Comparison of ENCODE assay signal across 8 cellular contexts in the genomic region with DNA sequence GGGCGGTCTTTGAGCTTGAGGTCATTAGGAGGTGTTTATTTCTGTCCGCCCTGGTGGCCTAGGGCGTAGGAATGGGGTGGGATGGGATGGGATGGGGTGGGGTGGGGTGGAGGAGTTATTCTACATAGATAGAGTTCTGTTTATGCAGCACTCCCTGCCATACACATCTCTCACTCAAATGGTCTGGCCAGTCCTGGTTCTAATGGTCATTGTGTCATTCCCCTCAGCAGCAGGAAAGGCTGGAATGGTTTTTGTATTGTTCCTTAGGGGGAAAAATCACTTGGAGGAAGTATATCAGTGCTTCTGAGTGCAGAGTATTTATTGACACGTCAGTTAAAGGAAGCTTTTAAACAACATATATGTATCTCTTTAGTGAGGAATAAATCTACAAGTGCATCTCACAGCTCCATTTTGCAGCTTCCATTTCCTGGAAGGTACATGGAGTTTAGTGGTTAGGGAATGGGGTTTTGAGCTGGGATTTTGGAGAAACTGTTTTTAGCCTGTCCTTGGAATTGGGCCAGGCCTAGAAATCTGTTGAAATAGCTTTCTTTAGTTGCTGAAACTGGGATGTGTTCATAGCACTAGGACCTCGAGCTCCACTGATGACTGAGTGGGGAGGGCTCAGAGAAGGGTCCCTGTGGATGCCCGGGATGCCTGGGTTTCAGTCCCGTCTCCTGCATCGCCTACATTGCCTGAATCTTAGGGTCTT. TPM values are rescaled to one million over a fixed set of nuclear protein-coding genes. Genes with fewer than 3 reads are reported as not detected.
A peak's percentile ranks its signal among the peaks of the same experiment; 100 is the strongest.
DNase-seq lines count a peak whose midpoint lies in the region; ATAC-seq and TF ChIP-seq lines count a peak whose summit lies in the region.

No MANE protein-coding gene starts in this region.

- peak overlapping the region; percentile 72 for H2BK5ac ChIP-seq in IMR-90 (ENCODE audit: low read depth, low read length, poor library complexity, severe bottlenecking)

- H2BK120ac ChIP-seq in IMR-90 (ENCODE audit: low read depth, low read length) = peak overlapping the region; percentile 37; the same call in 1 of the 2 replicates

- peak overlapping the region; percentile 23; the same call in 1 of the 2 replicates for H2BK20ac ChIP-seq in IMR-90 (ENCODE audit: low read depth, low read length)

- peak overlapping the region; percentile 58; the same call in 1 of the 2 replicates for H3K9ac ChIP-seq in IMR-90 (ENCODE audit: low read depth, low read length)

- no peaks in the 10 kb centered on the region for H3K9me3 ChIP-seq in IMR-90 (ENCODE audit: control insufficient read depth, insufficient read depth, low read length)
- H3K9me3 ChIP-seq in adrenal gland (replicated peaks in 1 of 3) = no peaks in the 10 kb centered on the region
- no peaks in the 10 kb centered on the region for H3K9me3 ChIP-seq in hepatocyte (ENCODE audit: low read depth)

- intact Hi-C loops in IMR-90 (cut with micrococcal nuclease) = loop anchor here (5.0 kb wide), 1 partner anchor 35 kb away; no protein-coding TSS in a partner anchor
- intact Hi-C loops in adrenal gland (cut with DNase I) = no loop called here

- no TSS peak for BruUV-seq in IMR-90 (replicated peaks; lab: Mats Ljungman, UMichigan)

- H4K8ac ChIP-seq in IMR-90 (ENCODE audit: low read depth in 2 of 2, low read length in 2 of 2) = peak overlapping the region in 1 of 2 experiments; percentile 42; a peak in 3 of 4 replicates

- no peaks in the 10 kb centered on the region for H3K9me2 ChIP-seq in hepatocyte (replicated peaks; ENCODE audit: insufficient read depth)

- in situ Hi-C loops in IMR-90 (cut with MboI; ENCODE audit: low sequenced_read_pairs) = loop anchor here (25.0 kb wide), 1 partner anchor 300 kb away; no protein-coding TSS in a partner anchor

- no peak overlapping the region for H3K56ac ChIP-seq in IMR-90 (ENCODE audit: extremely low read depth, insufficient read depth, low read length)

- H2AK9ac ChIP-seq in IMR-90 (replicated peaks; ENCODE audit: low read depth, low read length, poor library complexity) = peak overlapping the region; percentile 19

- peak overlapping the region; percentile 56; the same call in 1 of the 2 replicates for H4K5ac ChIP-seq in IMR-90 (ENCODE audit: low read depth, low read length)

- no peaks in the 10 kb centered on the region for H3K27me3 ChIP-seq in IMR-90 (ENCODE audit: control insufficient read depth, insufficient read depth, low read length)
- no peaks in the 10 kb centered on the region for H3K27me3 ChIP-seq in adrenal gland
- H3K27me3 ChIP-seq in hepatocyte = no peaks in the 10 kb centered on the region

- H3K4me3 ChIP-seq in IMR-90 (ENCODE audit: insufficient read depth, low read depth, low read length) = no peak overlapping the region
- H3K4me3 ChIP-seq in adrenal gland = peak overlapping the region in 1 of 4 donors; percentile 20
- no peak overlapping the region for H3K4me3 ChIP-seq in hepatocyte

- H3K36me3 Mint-ChIP-seq in stimulated activated memory B cell treated with anti-CD40 and anti-IgM and Interleukin-4, amounts not matched to agents 10 μg/mL and 1 μg/mL and 100 μg/mL, for 72 hours = no peaks in the 10 kb centered on the region

- H2BK15ac ChIP-seq in IMR-90 (ENCODE audit: low read depth, low read length) = no peak overlapping the region

- dilution Hi-C loops in IMR-90 (cut with HindIII; ENCODE audit: low sequenced_read_pairs, unreplicated experiment) = no loop called here

- H3K27me3 Mint-ChIP-seq in stimulated activated memory B cell treated with anti-CD40 and anti-IgM and Interleukin-4, amounts not matched to agents 10 μg/mL and 1 μg/mL and 100 μg/mL, for 72 hours = no peaks in the 10 kb centered on the region

- peak overlapping the region; percentile 65 for H3K14ac ChIP-seq in IMR-90 (replicated peaks; ENCODE audit: low read depth, low read length)

- no peaks in the 10 kb centered on the region for H3K9me3 Mint-ChIP-seq in stimulated activated memory B cell treated with anti-CD40 and anti-IgM and Interleukin-4, amounts not matched to agents 10 μg/mL and 1 μg/mL and 100 μg/mL, for 72 hours

- H3K27ac Mint-ChIP-seq in stimulated activated memory B cell treated with anti-CD40 and anti-IgM and Interleukin-4, amounts not matched to agents 10 μg/mL and 1 μg/mL and 100 μg/mL, for 72 hours = peak overlapping the region; percentile 82

- no peak overlapping the region for H3K4me3 Mint-ChIP-seq in stimulated activated memory B cell treated with anti-CD40 and anti-IgM and Interleukin-4, amounts not matched to agents 10 μg/mL and 1 μg/mL and 100 μg/mL, for 72 hours

- H2AK5ac ChIP-seq in IMR-90 (ENCODE audit: low read depth, low read length) = peak overlapping the region; percentile 37; the same call in 1 of the 2 replicates

- peaks cover 54% of the 10 kb centered on the region for H3K9me1 ChIP-seq in IMR-90 (ENCODE audit: insufficient read depth, low read length)

- WGBS in IMR-90 (ENCODE audit: extremely low coverage in 2 of 2, insufficient read length in 1 of 2), 2 experiments = 33% methylated on average over 2 of the region's 8 CpGs; no CpG with 5 or more reads in 1 of the 2 experiments
- 40 to 55% (median 47%) methylated on average over 8 of the region's 8 CpGs for WGBS in adrenal gland, 4 donors
- WGBS in hepatocyte (ENCODE audit: low lambda C conversion rate, missing lambda C conversion rate) = 72% methylated on average over 8 of the region's 8 CpGs

- POLR2A ChIA-PET in IMR-90 (lab: Charles Lee; ENCODE audit: unreplicated experiment) = no interaction called here

- no peak for TF ChIP-seq CTCF in IMR-90 (conservative IDR thresholded peaks at IDR 0.05; ENCODE audit: low read depth, low read length)
- no peak for TF ChIP-seq CTCF in adrenal gland (IDR thresholded peaks at IDR 0.05)
- no peak for TF ChIP-seq CTCF in hepatocyte (IDR thresholded peaks at IDR 0.05; ENCODE audit: poor library complexity)

- H3K36me3 ChIP-seq in IMR-90 (ENCODE audit: control insufficient read depth, insufficient read depth, low read length) (no peaks in the 10 kb centered on the region; the same call in 1 of the 2 replicates), adrenal gland (replicated peaks in 1 of 2) (no peaks in the 10 kb centered on the region), hepatocyte (replicated peaks; ENCODE audit: insufficient read depth, low read depth) (no peaks in the 10 kb centered on the region)

- no peak overlapping the region for H3K18ac ChIP-seq in IMR-90 (ENCODE audit: low read depth, low read length)

- H3K27ac ChIP-seq in IMR-90 (ENCODE audit: insufficient read depth, low read length) = peak overlapping the region; percentile 69; the same call in 1 of the 2 replicates
- H3K27ac ChIP-seq in adrenal gland = peak overlapping the region in 3 of 5 donors; percentile 4 to 76 (median 63)
- peak overlapping the region; percentile 79 for H3K27ac ChIP-seq in hepatocyte

- H3K79me1 ChIP-seq in IMR-90 (ENCODE audit: low read depth in 1 of 2, low read length in 2 of 2) = peaks cover 14 to 99% of the 10 kb centered on the region in 2 experiments

- H3K4ac ChIP-seq in IMR-90 (ENCODE audit: low read depth, low read length) = peak overlapping the region; percentile 70

- DNase-seq in IMR-90 (peak; percentile 34), adrenal gland (peak in 3 of 7 donors; percentile 35 to 55 (median 53)), hepatocyte (ENCODE audit: low spot score) (no peak), NCI-H446 treated with DMSO at 0.1 percent for 48 hours (lab: John Stamatoyannopoulos, UW) (no peak)

- no peak for ATAC-seq in IMR-90 (ENCODE audit: low read depth)
- ATAC-seq in stimulated activated memory B cell treated with anti-CD40 and anti-IgM and Interleukin-4, amounts not matched to agents 10 μg/mL and 1 μg/mL and 100 μg/mL, for 72 hours = no peak
- ATAC-seq in HG02642 (IDR thresholded peaks at IDR 0.05; ENCODE audit: poor library complexity, unreplicated experiment) = no peak
- ATAC-seq in HG03520 (IDR thresholded peaks at IDR 0.05; ENCODE audit: unreplicated experiment) = no peak
- no peak for ATAC-seq in GM21360 (IDR thresholded peaks at IDR 0.05; ENCODE audit: unreplicated experiment)

- H3K23ac ChIP-seq in IMR-90 (ENCODE audit: low read depth, low read length) = peak overlapping the region; percentile 78; the same call in 1 of the 2 replicates

- CTCF ChIA-PET in IMR-90 (lab: Yijun Ruan, JAX) = interaction anchor here (0.9 to 5.1 kb wide), 2 partner anchors 17 to 43 kb away, joined by 4 to 26 read pairs; no protein-coding TSS in a partner anchor

- H4K91ac ChIP-seq in IMR-90 (ENCODE audit: insufficient read depth, low read depth, low read length) = peak overlapping the region; percentile 50; the same call in 1 of the 2 replicates

- TF ChIP-seq RAD21 in IMR-90 (IDR thresholded peaks at IDR 0.05; ENCODE audit: low read length) = no peak

- H3K4me1 Mint-ChIP-seq in stimulated activated memory B cell treated with anti-CD40 and anti-IgM and Interleukin-4, amounts not matched to agents 10 μg/mL and 1 μg/mL and 100 μg/mL, for 72 hours = peaks cover 98% of the 10 kb centered on the region

- H3K4me1 ChIP-seq in IMR-90 (ENCODE audit: control insufficient read depth, insufficient read depth, low read length) (peaks cover 50% of the 10 kb centered on the region), adrenal gland (replicated peaks in 1 of 2) (peaks cover 38 to 88% of the 10 kb centered on the region in 2 donors), hepatocyte (ENCODE audit: insufficient read depth) (peaks cover 92% of the 10 kb centered on the region)

- peaks cover 98% of the 10 kb centered on the region for H3K79me2 ChIP-seq in hepatocyte

- H2AFZ ChIP-seq in IMR-90 (replicated peaks; ENCODE audit: low read length, poor library complexity) (no peak overlapping the region), hepatocyte (no peak overlapping the region)

- no peak for TF ChIP-seq POLR2A in IMR-90 (IDR thresholded peaks at IDR 0.05; ENCODE audit: low read depth, low read length)
- no peak for TF ChIP-seq POLR2A in adrenal gland (IDR thresholded peaks at IDR 0.05)

- H4K20me1 ChIP-seq in IMR-90 (ENCODE audit: insufficient read depth, low read length) = peaks cover 67% of the 10 kb centered on the region
- H4K20me1 ChIP-seq in hepatocyte (ENCODE audit: insufficient read depth, poor library complexity, severe bottlenecking) = peaks cover 92% of the 10 kb centered on the region

- H3K4me2 ChIP-seq in IMR-90 (ENCODE audit: low read depth, low read length) (peak overlapping the region; percentile 15), hepatocyte (peak overlapping the region; percentile 62)

RNA-seq across cellular contexts. Expression of gene TSPAN14, which starts 8.3 kb away (rescaled TPM):
- total RNA-seq in IMR-90 (2012; rRNA removed) (13.3 and 18.5 TPM in 2 replicates), adrenal gland (100 to 1,000 TPM in 1 of 8 donors, 10 to 100 TPM in 7; 31.4 to 112 (median 54.6) TPM), hepatocyte (55.1 and 65.9 TPM in 2 replicates)
- polyA plus RNA-seq in IMR-90 (2012; rRNA removed) (40.6 and 43.0 TPM in 2 replicates), adrenal gland (10 to 100 TPM; 13.1 to 19.5 (median 17.9) TPM), hepatocyte (90.4 and 104 TPM in 2 replicates)
- polyA plus RNA-seq in IMR-90 (2012; cell fraction: cytosol; rRNA removed) = 55.8 and 57.7 TPM in 2 replicates
- polyA plus RNA-seq in IMR-90 (2012; cell fraction: nucleus; rRNA removed; ENCODE audit: low replicate concordance) = 36.3 and 44.3 TPM in 2 replicates

RNA-seq across cellular contexts. Expression of gene PRXL2A, which starts 54.1 kb away (rescaled TPM):
- total RNA-seq in IMR-90 (2012; rRNA removed) (0.90 and 1.1 TPM in 2 replicates), adrenal gland (10 to 100 TPM; 12.7 to 49.5 (median 21.1) TPM), hepatocyte (159 and 166 TPM in 2 replicates)
- polyA plus RNA-seq in IMR-90 (2012; rRNA removed) (0.60 and 0.92 TPM in 2 replicates), adrenal gland (10 to 100 TPM; 24.0 to 42.6 (median 35.8) TPM), hepatocyte (214 and 222 TPM in 2 replicates)
- polyA plus RNA-seq in IMR-90 (2012; cell fraction: cytosol; rRNA removed) = 0.19 and 0.36 TPM in 2 replicates
- 0.10 and 0.17 TPM in 2 replicates for polyA plus RNA-seq in IMR-90 (2012; cell fraction: nucleus; rRNA removed; ENCODE audit: low replicate concordance)
